In the genomic region with DNA sequence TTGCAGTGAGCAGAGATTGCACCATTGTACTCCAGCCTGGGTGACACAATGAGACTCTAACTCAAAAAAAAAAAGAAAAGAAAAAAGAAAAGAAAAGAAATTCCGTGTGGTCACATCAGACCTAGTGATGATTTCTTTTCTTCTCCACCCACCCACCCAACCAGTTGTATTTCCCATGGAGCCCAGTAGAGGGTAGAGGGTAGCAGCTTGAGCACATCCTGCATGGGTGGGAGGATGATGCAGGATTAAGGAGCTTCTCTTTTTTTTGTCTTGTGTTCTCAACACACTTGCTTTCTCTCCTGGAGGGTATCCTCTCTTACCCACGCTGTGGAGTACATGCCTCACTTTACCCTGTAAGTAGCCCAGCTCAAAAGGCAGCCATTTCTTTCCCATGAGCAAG, we compare ENCODE assay signal across 14 cellular contexts.
DNase-seq lines count a peak whose midpoint lies in the region; ATAC-seq and TF ChIP-seq lines count a peak whose summit lies in the region.
"Had no signal": no experiment of that assay in that cellular context is flagged by ENCODE, and none has a peak within 500 bp of the region (broad histone marks: within the 10 kb centered on the region; RNA-seq: fewer than 3 reads in every experiment).

No MANE protein-coding gene starts in this region.

- no peak for TF ChIP-seq POLR2A in heart left ventricle (IDR thresholded peaks at IDR 0.05)

- H3K4me3 ChIP-seq in left ventricle myocardium inferior (no peak overlapping the region), heart left ventricle (no peak overlapping the region), retinal pigment epithelial cell (ENCODE audit: low read length) (no peak overlapping the region)
- H3K4me3 ChIP-seq: sigmoid colon had no signal

- H3K27me3 ChIP-seq in left ventricle myocardium inferior (ENCODE audit: low read depth): peaks cover 19% of the 10 kb centered on the region
- H3K27me3 ChIP-seq in heart left ventricle: no peaks in the 10 kb centered on the region
- H3K27me3 ChIP-seq: sigmoid colon had no signal

- H3K4me3 Mint-ChIP-seq in activated naive CD8-positive, alpha-beta T cell treated with anti-CD3 and anti-CD28 coated beads, Interleukin-2, amount 50 U/mL, for 24 hours: no peak overlapping the region
- H3K4me3 Mint-ChIP-seq: brain; CD8-positive, alpha-beta memory T cell; T-helper 17 cell had no signal

- DNase-seq in left ventricle myocardium inferior (no peak), heart left ventricle (no peak), LHCN-M2 (ENCODE audit: low read depth) (peak; percentile 19), amniotic epithelial cell (ENCODE audit: low read depth) (peak; percentile 36), retinal pigment epithelial cell (ENCODE audit: low read depth) (no peak), GM03348 (ENCODE audit: low spot score) (no peak)
- DNase-seq in activated naive CD8-positive, alpha-beta T cell treated with anti-CD3 and anti-CD28 coated beads, Interleukin-2, amount 50 U/mL, for 24 hours: no peak
- DNase-seq: NCI-H1048, NCI-H524 treated with DMSO at 0.1 percent for 48 hours, sigmoid colon, T-helper 17 cell had no signal

- H3K36me3 Mint-ChIP-seq in activated naive CD8-positive, alpha-beta T cell treated with anti-CD3 and anti-CD28 coated beads, Interleukin-2, amount 50 U/mL, for 24 hours (ENCODE audit: low read depth): no peaks in the 10 kb centered on the region
- H3K36me3 Mint-ChIP-seq: brain had no signal

- H3K27ac Mint-ChIP-seq in activated naive CD8-positive, alpha-beta T cell treated with anti-CD3 and anti-CD28 coated beads, Interleukin-2, amount 50 U/mL, for 24 hours: no peak overlapping the region
- H3K27ac Mint-ChIP-seq: brain; CD8-positive, alpha-beta memory T cell; T-helper 17 cell had no signal

- H3K36me3 ChIP-seq in left ventricle myocardium inferior (no peaks in the 10 kb centered on the region), heart left ventricle (no peaks in the 10 kb centered on the region)
- H3K36me3 ChIP-seq: sigmoid colon had no signal

- H3K4me1 ChIP-seq in left ventricle myocardium inferior (peaks cover 18% of the 10 kb centered on the region), heart left ventricle (peaks cover 0 to 15% (median 0%) of the 10 kb centered on the region in 12 donors)
- H3K4me1 ChIP-seq: sigmoid colon had no signal

- H3K27me3 Mint-ChIP-seq in activated naive CD8-positive, alpha-beta T cell treated with anti-CD3 and anti-CD28 coated beads, Interleukin-2, amount 50 U/mL, for 24 hours: peaks cover 3% of the 10 kb centered on the region
- H3K27me3 Mint-ChIP-seq: brain had no signal

- 66 to 83% (median 77%) methylated on average over 2 of the region's 2 CpGs for WGBS in heart left ventricle, 4 donors

- TF ChIP-seq CTCF in left ventricle myocardium inferior (IDR thresholded peaks at IDR 0.05; ENCODE audit: borderline replicate concordance) (peak; percentile 42), heart left ventricle (IDR thresholded peaks at IDR 0.05) (peak in 2 of 12 donors; percentile 6 to 15), retinal pigment epithelial cell (conservative IDR thresholded peaks at IDR 0.05; ENCODE audit: low read depth, low read length) (peak; percentile 20)

- H3K9me3 ChIP-seq in left ventricle myocardium inferior (replicated peaks) (no peaks in the 10 kb centered on the region), heart left ventricle (no peaks in the 10 kb centered on the region)
- H3K9me3 ChIP-seq: sigmoid colon had no signal

- H3K27ac ChIP-seq in left ventricle myocardium inferior (replicated peaks): no peak overlapping the region
- H3K27ac ChIP-seq in heart left ventricle: no peak overlapping the region
- H3K27ac ChIP-seq: sigmoid colon had no signal

- H3K9me3 Mint-ChIP-seq in activated naive CD8-positive, alpha-beta T cell treated with anti-CD3 and anti-CD28 coated beads, Interleukin-2, amount 50 U/mL, for 24 hours: no peaks in the 10 kb centered on the region
- H3K9me3 Mint-ChIP-seq: CD8-positive, alpha-beta memory T cell had no signal

- H3K4me1 Mint-ChIP-seq in activated naive CD8-positive, alpha-beta T cell treated with anti-CD3 and anti-CD28 coated beads, Interleukin-2, amount 50 U/mL, for 24 hours: peaks cover 7% of the 10 kb centered on the region
- H3K4me1 Mint-ChIP-seq: CD8-positive, alpha-beta memory T cell had no signal

- ATAC-seq in heart left ventricle (no peak), HG03354 (IDR thresholded peaks at IDR 0.05; ENCODE audit: poor library complexity, severe bottlenecking, unreplicated experiment) (no peak)
- no peak for ATAC-seq in activated naive CD8-positive, alpha-beta T cell treated with anti-CD3 and anti-CD28 coated beads, Interleukin-2, amount 50 U/mL, for 24 hours
- ATAC-seq: T-helper 17 cell had no signal

- intact Hi-C loops in left ventricle myocardium inferior (cut with micrococcal nuclease): no loop called here
- intact Hi-C loops in heart left ventricle (cut with DNase I): no loop called here

Comparison
In these comparisons a context has a peak if more than half of its experiments do, and no peak if none do; other contexts are left out.
1. DNase-seq: peak in LHCN-M2 (single experiment) and amniotic epithelial cell (single experiment); none in left ventricle myocardium inferior (single experiment), heart left ventricle (0 of 5), retinal pigment epithelial cell (single experiment), GM03348 (single experiment) and activated naive CD8-positive, alpha-beta T cell treated with anti-CD3 and anti-CD28 coated beads, Interleukin-2, amount 50 U/mL, for 24 hours (single experiment).